ENCODE assay signal across 19 cellular contexts in the genomic region with DNA sequence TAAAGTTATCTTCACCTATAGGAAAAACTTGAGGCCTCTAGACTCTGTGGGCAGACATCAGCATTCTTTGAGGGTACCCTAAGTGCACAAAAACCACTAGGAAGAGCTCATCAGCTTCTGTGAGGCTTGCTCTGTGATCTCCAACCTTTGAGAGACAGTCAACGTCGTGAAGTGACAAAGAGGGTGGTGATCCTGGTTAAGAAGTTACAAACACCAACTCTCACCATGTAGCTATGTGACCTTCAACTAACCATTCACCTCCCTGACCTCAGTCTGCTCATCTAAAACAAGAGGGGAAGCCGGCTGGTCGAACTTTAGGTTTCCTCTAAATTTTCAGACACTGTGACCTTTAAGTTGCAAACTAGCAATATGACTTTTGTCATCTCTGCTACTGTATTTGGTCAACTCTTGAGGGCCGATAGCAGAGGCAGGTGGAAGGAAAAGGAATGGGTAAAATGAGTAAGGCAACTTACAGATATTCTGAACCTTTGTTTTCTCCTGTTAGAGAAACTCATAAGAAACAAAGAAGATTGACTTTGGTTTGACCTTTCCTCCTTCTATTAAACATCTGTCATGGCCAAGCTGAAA.
A peak's percentile ranks its signal among the peaks of the same experiment; 100 is the strongest.
DNase-seq lines count a peak whose midpoint lies in the region; ATAC-seq, FAIRE-seq and TF ChIP-seq lines count a peak whose summit lies in the region.
"Had no signal": no experiment of that assay in that cellular context is flagged by ENCODE, and none has a peak within 500 bp of the region (broad histone marks: within the 10 kb centered on the region; RNA-seq: fewer than 3 reads in every experiment).

No MANE protein-coding gene starts in this region.

- H3K9me3 Mint-ChIP-seq in activated naive CD4-positive, alpha-beta T cell treated with anti-CD3 and anti-CD28 coated beads for 36 hours, result no peaks in the 10 kb centered on the region
- peaks cover 6% of the 10 kb centered on the region for H3K9me3 Mint-ChIP-seq in activated CD8-positive, alpha-beta T cell treated with anti-CD3 and anti-CD28 coated beads for 36 hours
- peaks cover 8 to 13% of the 10 kb centered on the region in 2 donors for H3K9me3 Mint-ChIP-seq in stimulated activated naive CD8-positive, alpha-beta T cell treated with anti-CD3 and anti-CD28 coated beads, Interleukin-15, amount 100 ng/mL, for 72 hours

- intact Hi-C loops in activated naive CD4-positive, alpha-beta T cell treated with anti-CD3 and anti-CD28 coated beads for 36 hours (cut with micrococcal nuclease), result loop anchor here (1.0 kb wide), 1 partner anchor 12 kb away; no protein-coding TSS in a partner anchor
- intact Hi-C loops in activated CD8-positive, alpha-beta T cell treated with anti-CD3 and anti-CD28 coated beads for 36 hours (cut with micrococcal nuclease), result no loop called here

- H3K27ac Mint-ChIP-seq in activated naive CD4-positive, alpha-beta T cell treated with anti-CD3 and anti-CD28 coated beads for 36 hours, result peak overlapping the region; percentile 25
- peak overlapping the region; percentile 95 for H3K27ac Mint-ChIP-seq in activated CD8-positive, alpha-beta T cell treated with anti-CD3 and anti-CD28 coated beads for 36 hours
- peak overlapping the region; percentile 81 to 86 for H3K27ac Mint-ChIP-seq in stimulated activated naive CD8-positive, alpha-beta T cell treated with anti-CD3 and anti-CD28 coated beads, Interleukin-15, amount 100 ng/mL, for 72 hours

- peak; percentile 76 for ATAC-seq in activated CD8-positive, alpha-beta T cell treated with anti-CD3 and anti-CD28 coated beads for 36 hours
- peak; percentile 85 for ATAC-seq in stimulated activated naive CD8-positive, alpha-beta T cell treated with anti-CD3 and anti-CD28 coated beads, Interleukin-15, amount 100 ng/mL, for 72 hours

- POLR2A ChIA-PET in activated CD8-positive, alpha-beta T cell treated with anti-CD3 and anti-CD28 coated beads for 36 hours (lab: Charles Lee), result interaction anchor here (0.6 to 1.1 kb wide), 3 partner anchors 298 to 337 kb away, joined by 3 to 4 read pairs (median 3); no protein-coding TSS in a partner anchor

- no peaks in the 10 kb centered on the region for H3K36me3 ChIP-seq in bronchial epithelial cell (ENCODE audit: control insufficient read depth, insufficient read depth, low read length)

- CTCF ChIA-PET in activated naive CD4-positive, alpha-beta T cell treated with anti-CD3 and anti-CD28 coated beads for 36 hours (lab: Charles Lee), result interaction anchor here (1.1 to 6.9 kb wide), 5 partner anchors 12 to 300 kb away, joined by 5 to 38 read pairs (median 5); no protein-coding TSS in a partner anchor
- CTCF ChIA-PET in activated CD8-positive, alpha-beta T cell treated with anti-CD3 and anti-CD28 coated beads for 36 hours (lab: Charles Lee), result interaction anchor here (0.7 to 3.7 kb wide), 7 partner anchors 12 to 319 kb away, joined by 3 to 19 read pairs (median 5); no protein-coding TSS in a partner anchor

- H3K36me3 Mint-ChIP-seq in activated naive CD4-positive, alpha-beta T cell treated with anti-CD3 and anti-CD28 coated beads for 36 hours (ENCODE audit: low read depth), result no peaks in the 10 kb centered on the region
- H3K36me3 Mint-ChIP-seq in activated CD8-positive, alpha-beta T cell treated with anti-CD3 and anti-CD28 coated beads for 36 hours (ENCODE audit: low read depth), result peaks cover 9% of the 10 kb centered on the region

- H3K4me1 Mint-ChIP-seq in activated naive CD4-positive, alpha-beta T cell treated with anti-CD3 and anti-CD28 coated beads for 36 hours (ENCODE audit: low read depth), result peaks cover 76% of the 10 kb centered on the region
- H3K4me1 Mint-ChIP-seq in activated CD8-positive, alpha-beta T cell treated with anti-CD3 and anti-CD28 coated beads for 36 hours (ENCODE audit: low read depth), result peaks cover 79% of the 10 kb centered on the region
- peaks cover 92% of the 10 kb centered on the region for H3K4me1 Mint-ChIP-seq in stimulated activated naive CD8-positive, alpha-beta T cell treated with anti-CD3 and anti-CD28 coated beads, Interleukin-15, amount 100 ng/mL, for 72 hours

- H3K27me3 Mint-ChIP-seq in activated naive CD4-positive, alpha-beta T cell treated with anti-CD3 and anti-CD28 coated beads for 36 hours (ENCODE audit: low read depth), result no peaks in the 10 kb centered on the region
- H3K27me3 Mint-ChIP-seq in activated CD8-positive, alpha-beta T cell treated with anti-CD3 and anti-CD28 coated beads for 36 hours, result no peaks in the 10 kb centered on the region
- H3K27me3 Mint-ChIP-seq in stimulated activated naive CD8-positive, alpha-beta T cell treated with anti-CD3 and anti-CD28 coated beads, Interleukin-15, amount 100 ng/mL, for 72 hours, result no peaks in the 10 kb centered on the region

- TF ChIP-seq CTCF in activated CD8-positive, alpha-beta T cell treated with anti-CD3 and anti-CD28 coated beads for 36 hours (IDR thresholded peaks at IDR 0.05), result no peak
- no peak for TF ChIP-seq CTCF in bronchial epithelial cell (IDR thresholded peaks at IDR 0.05; ENCODE audit: insufficient read depth, low read length, severe bottlenecking)

- peak; percentile 49 for DNase-seq in activated naive CD4-positive, alpha-beta T cell treated with anti-CD3 and anti-CD28 coated beads for 36 hours
- no peak for DNase-seq in activated naive CD4-positive, alpha-beta T cell (lab: John Stamatoyannopoulos, UW)
- peak; percentile 77 for DNase-seq in activated CD8-positive, alpha-beta T cell treated with anti-CD3 and anti-CD28 coated beads for 36 hours
- DNase-seq in bronchial epithelial cell (ENCODE audit: low read depth), result no peak
- peak; percentile 43 to 63 for DNase-seq in stimulated activated naive CD8-positive, alpha-beta T cell treated with anti-CD3 and anti-CD28 coated beads, Interleukin-15, amount 100 ng/mL, for 72 hours
- DNase-seq in SKM-1 treated with dmso at 0.1 percent for 144 hours (lab: John Stamatoyannopoulos, UW; ENCODE audit: unreplicated experiment), result no peak
- DNase-seq in NCI-H82 (lab: John Stamatoyannopoulos, UW), result no peak
- DNase-seq: activated effector memory CD4-positive, alpha-beta T cell treated with Interleukin-2 at 50 U/mL for 16 hours; aorta; C1 segment of cervical spinal cord; central memory CD4-positive, alpha-beta T cell; DMS 273 treated with DMSO at 0.1 percent for 48 hours; dorsolateral prefrontal cortex; GOT3; mammary epithelial cell; NCI-H1092; NCI-H1930; NCI-H2227 treated with DMSO at 0.1 percent for 48 hours; OCI-M1 had no signal

- peak; percentile 7 for FAIRE-seq in bronchial epithelial cell (lab: Jason Lieb, UNC)

- H3K27me3 ChIP-seq in bronchial epithelial cell (ENCODE audit: control insufficient read depth, insufficient read depth, low read length), result peaks cover 2% of the 10 kb centered on the region

- no peak overlapping the region for H3K4me3 ChIP-seq in bronchial epithelial cell (ENCODE audit: low read depth, low read length)
- H3K4me3 ChIP-seq: dorsolateral prefrontal cortex had no signal

- H3K4me3 Mint-ChIP-seq in activated naive CD4-positive, alpha-beta T cell treated with anti-CD3 and anti-CD28 coated beads for 36 hours, result no peak overlapping the region
- no peak overlapping the region for H3K4me3 Mint-ChIP-seq in activated CD8-positive, alpha-beta T cell treated with anti-CD3 and anti-CD28 coated beads for 36 hours
- peak overlapping the region; percentile 9 to 40 for H3K4me3 Mint-ChIP-seq in stimulated activated naive CD8-positive, alpha-beta T cell treated with anti-CD3 and anti-CD28 coated beads, Interleukin-15, amount 100 ng/mL, for 72 hours

Comparison
In these comparisons a context has a peak if more than half of its experiments do, and no peak if none do; other contexts are left out.
1. DNase-seq: peak in activated naive CD4-positive, alpha-beta T cell treated with anti-CD3 and anti-CD28 coated beads for 36 hours (single experiment), activated CD8-positive, alpha-beta T cell treated with anti-CD3 and anti-CD28 coated beads for 36 hours (single experiment) and stimulated activated naive CD8-positive, alpha-beta T cell treated with anti-CD3 and anti-CD28 coated beads, Interleukin-15, amount 100 ng/mL, for 72 hours (2 of 2); none in activated naive CD4-positive, alpha-beta T cell (0 of 4), bronchial epithelial cell (single experiment), SKM-1 treated with dmso at 0.1 percent for 144 hours (single experiment) and NCI-H82 (single experiment).
2. H3K27ac Mint-ChIP-seq: peak in every context shown above with its lines; median percentile 95 in activated CD8-positive, alpha-beta T cell treated with anti-CD3 and anti-CD28 coated beads for 36 hours; 84 in stimulated activated naive CD8-positive, alpha-beta T cell treated with anti-CD3 and anti-CD28 coated beads, Interleukin-15, amount 100 ng/mL, for 72 hours; 25 in activated naive CD4-positive, alpha-beta T cell treated with anti-CD3 and anti-CD28 coated beads for 36 hours.
3. H3K4me3 Mint-ChIP-seq: peak in stimulated activated naive CD8-positive, alpha-beta T cell treated with anti-CD3 and anti-CD28 coated beads, Interleukin-15, amount 100 ng/mL, for 72 hours (2 of 2); none in activated naive CD4-positive, alpha-beta T cell treated with anti-CD3 and anti-CD28 coated beads for 36 hours (single experiment) and activated CD8-positive, alpha-beta T cell treated with anti-CD3 and anti-CD28 coated beads for 36 hours (single experiment).